ENCODE assay signal across 17 cellular contexts in the genomic region with DNA sequence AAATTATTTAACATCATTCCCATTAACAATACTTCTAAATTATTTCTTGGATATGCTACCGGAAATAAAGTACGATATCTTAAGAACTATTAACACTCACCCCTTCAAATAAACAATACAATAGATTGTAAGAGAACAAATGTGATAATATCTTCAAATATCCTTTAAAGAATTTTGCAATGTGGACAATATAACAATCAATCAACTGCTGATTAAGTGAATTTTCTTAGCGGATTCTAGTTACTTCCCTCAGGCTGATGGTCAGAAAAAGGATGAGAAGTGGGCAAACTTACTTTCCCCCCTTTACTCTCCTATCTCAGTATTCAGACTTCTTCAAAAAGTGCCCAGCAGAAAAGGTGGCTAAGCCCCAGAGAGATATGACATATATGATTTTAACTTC. TPM values are rescaled to one million over a fixed set of nuclear protein-coding genes. Genes with fewer than 3 reads are reported as not detected.
DNase-seq lines count a peak whose midpoint lies in the region; ATAC-seq and TF ChIP-seq lines count a peak whose summit lies in the region.
"Had no signal": no experiment of that assay in that cellular context is flagged by ENCODE, and none has a peak within 500 bp of the region (broad histone marks: within the 10 kb centered on the region; RNA-seq: fewer than 3 reads in every experiment).

No MANE protein-coding gene starts in this region.

- H4K5ac ChIP-seq in IMR-90 (ENCODE audit: low read depth, low read length), result no peak overlapping the region

- no peak overlapping the region for H3K9ac ChIP-seq in IMR-90 (ENCODE audit: low read depth, low read length)
- H3K9ac ChIP-seq: parathyroid adenoma had no signal

- H3K27ac ChIP-seq in CD4-positive, alpha-beta T cell (ENCODE audit: low read depth, low read length), result no peak overlapping the region
- no peak overlapping the region for H3K27ac ChIP-seq in IMR-90 (ENCODE audit: insufficient read depth, low read length)
- H3K27ac ChIP-seq in ascending aorta, result peak overlapping the region; percentile 72 to 81
- H3K27ac ChIP-seq: foreskin keratinocyte, parathyroid adenoma had no signal

- H3K4ac ChIP-seq in IMR-90 (ENCODE audit: low read depth, low read length), result no peak overlapping the region

- ATAC-seq in CD4-positive, alpha-beta T cell (ENCODE audit: poor library complexity), result no peak
- ATAC-seq in IMR-90 (ENCODE audit: low read depth), result no peak
- ATAC-seq in natural killer cell treated with Interleukin-12 subunit alpha and Interleukin-12 subunit beta and Interleukin-15 and Interleukin-18, amount 100 ng/mL, for 72 hours, result no peak
- no peak for ATAC-seq in HG02884 (IDR thresholded peaks at IDR 0.05; ENCODE audit: unreplicated experiment)
- ATAC-seq in stimulated activated memory B cell treated with anti-CD40 and anti-IgM and Interleukin-4, amounts not matched to agents 10 μg/mL and 1 μg/mL and 100 μg/mL, for 72 hours, result no peak
- ATAC-seq: activated CD4-positive, alpha-beta T cell treated with anti-CD3 and anti-CD28 coated beads for 36 hours had no signal

- no peak overlapping the region for H4K8ac ChIP-seq in IMR-90 (ENCODE audit: low read depth in 2 of 2, low read length in 2 of 2)

- no peaks in the 10 kb centered on the region for H3K9me3 ChIP-seq in CD4-positive, alpha-beta T cell (ENCODE audit: control insufficient read depth, low read length)
- H3K9me3 ChIP-seq in IMR-90 (ENCODE audit: control insufficient read depth, insufficient read depth, low read length) (no peaks in the 10 kb centered on the region; the same call in 1 of the 2 replicates), ascending aorta (no peaks in the 10 kb centered on the region)

- no peak overlapping the region for H2BK5ac ChIP-seq in IMR-90 (ENCODE audit: low read depth, low read length, poor library complexity, severe bottlenecking)

- peaks cover 99% of the 10 kb centered on the region for H4K20me1 ChIP-seq in IMR-90 (ENCODE audit: insufficient read depth, low read length)

- DNase-seq in CD4-positive, alpha-beta T cell, result no peak
- no peak for DNase-seq in IMR-90
- no peak for DNase-seq in ascending aorta (ENCODE audit: low spot score in 2 of 2)
- no peak for DNase-seq in natural killer cell treated with Interleukin-12 subunit alpha and Interleukin-12 subunit beta and Interleukin-15 and Interleukin-18, amount 100 ng/mL, for 72 hours (ENCODE audit: low spot score)
- no peak for DNase-seq in DMS53 (lab: John Stamatoyannopoulos, UW)
- DNase-seq in activated gamma-delta T cell (lab: John Stamatoyannopoulos, UW), result no peak
- DNase-seq: foreskin keratinocyte; MM.1S; NCI-H187; NCI-H446; SIG-M5; stimulated activated CD4-positive, alpha-beta T cell treated with anti-CD3 and anti-CD28 coated beads, Interleukin-4, amount 100 ng/mL, for 24 hours; T-helper 9 cell had no signal

- in situ Hi-C loops in IMR-90 (cut with MboI; ENCODE audit: low sequenced_read_pairs), result no loop called here

- POLR2A ChIA-PET in CD4-positive, alpha-beta T cell (lab: Charles Lee), result interaction anchor here (1.4 to 8.4 kb wide), 2 partner anchors 8 to 11 kb away, joined by 3 to 108 read pairs; a partner anchor contains a TSS
- POLR2A ChIA-PET in IMR-90 (lab: Charles Lee; ENCODE audit: unreplicated experiment), result no interaction called here

- H3K9me3 Mint-ChIP-seq in CD4-positive, alpha-beta T cell, result no peaks in the 10 kb centered on the region
- H3K9me3 Mint-ChIP-seq in natural killer cell treated with Interleukin-12 subunit alpha and Interleukin-12 subunit beta and Interleukin-15 and Interleukin-18, amount 100 ng/mL, for 72 hours, result no peaks in the 10 kb centered on the region
- peaks cover 3% of the 10 kb centered on the region for H3K9me3 Mint-ChIP-seq in stimulated activated memory B cell treated with anti-CD40 and anti-IgM and Interleukin-4, amounts not matched to agents 10 μg/mL and 1 μg/mL and 100 μg/mL, for 72 hours

- no peak overlapping the region for H3K4me2 ChIP-seq in IMR-90 (ENCODE audit: low read depth, low read length)

- no peak for TF ChIP-seq RAD21 in IMR-90 (IDR thresholded peaks at IDR 0.05; ENCODE audit: low read length)

- H3K18ac ChIP-seq in IMR-90 (ENCODE audit: low read depth, low read length), result no peak overlapping the region

- H3K27ac Mint-ChIP-seq in CD4-positive, alpha-beta T cell, result peak overlapping the region; percentile 95
- H3K27ac Mint-ChIP-seq in natural killer cell treated with Interleukin-12 subunit alpha and Interleukin-12 subunit beta and Interleukin-15 and Interleukin-18, amount 100 ng/mL, for 72 hours, result peak overlapping the region; percentile 91 to 95
- no peak overlapping the region for H3K27ac Mint-ChIP-seq in stimulated activated memory B cell treated with anti-CD40 and anti-IgM and Interleukin-4, amounts not matched to agents 10 μg/mL and 1 μg/mL and 100 μg/mL, for 72 hours

- peaks cover 91% of the 10 kb centered on the region for H3K4me1 Mint-ChIP-seq in CD4-positive, alpha-beta T cell (ENCODE audit: low read depth)
- peaks cover 73 to 84% of the 10 kb centered on the region in 2 donors for H3K4me1 Mint-ChIP-seq in natural killer cell treated with Interleukin-12 subunit alpha and Interleukin-12 subunit beta and Interleukin-15 and Interleukin-18, amount 100 ng/mL, for 72 hours (ENCODE audit: low read depth in 2 of 2)
- H3K4me1 Mint-ChIP-seq in stimulated activated memory B cell treated with anti-CD40 and anti-IgM and Interleukin-4, amounts not matched to agents 10 μg/mL and 1 μg/mL and 100 μg/mL, for 72 hours, result peaks cover 82% of the 10 kb centered on the region

- no peak overlapping the region for H2AFZ ChIP-seq in IMR-90 (replicated peaks; ENCODE audit: low read length, poor library complexity)
- H2AFZ ChIP-seq: parathyroid adenoma had no signal

- CTCF ChIA-PET in CD4-positive, alpha-beta T cell (lab: Charles Lee), result interaction anchor here (2.1 kb wide), 2 partner anchors 10 kb away, joined by 10 to 12 read pairs; no protein-coding TSS in a partner anchor
- CTCF ChIA-PET in IMR-90 (lab: Yijun Ruan, JAX), result interaction anchor here (1.5 kb wide), 1 partner anchor 89 kb away, joined by 4 read pairs; no protein-coding TSS in a partner anchor

- H3K14ac ChIP-seq in IMR-90 (replicated peaks; ENCODE audit: low read depth, low read length), result no peak overlapping the region

- peaks cover 0 to 59% of the 10 kb centered on the region in 2 experiments; a peak in 2 of 4 replicates for H3K79me1 ChIP-seq in IMR-90 (ENCODE audit: low read depth in 1 of 2, low read length in 2 of 2)

- intact Hi-C loops in CD4-positive, alpha-beta T cell (cut with DNase I, micrococcal nuclease), result loop anchor here in 1 of 2 experiments (2.0 kb wide), 1 partner anchor 17 kb away; no protein-coding TSS in a partner anchor
- intact Hi-C loops in IMR-90 (cut with micrococcal nuclease) (no loop called here), ascending aorta (cut with DNase I) (no loop called here)

- H3K4me3 ChIP-seq in IMR-90 (ENCODE audit: insufficient read depth, low read depth, low read length) (no peak overlapping the region), ascending aorta (peak overlapping the region in 1 of 2 donors; percentile 4)

- H3K9me1 ChIP-seq in IMR-90 (ENCODE audit: insufficient read depth, low read length), result peaks cover 39% of the 10 kb centered on the region

- no peaks in the 10 kb centered on the region for H3K27me3 ChIP-seq in CD4-positive, alpha-beta T cell (ENCODE audit: control insufficient read depth, insufficient read depth, low read length)
- H3K27me3 ChIP-seq in IMR-90 (ENCODE audit: control insufficient read depth, insufficient read depth, low read length) (no peaks in the 10 kb centered on the region), ascending aorta (no peaks in the 10 kb centered on the region)
- H3K27me3 ChIP-seq: foreskin keratinocyte had no signal

- H4K91ac ChIP-seq in IMR-90 (ENCODE audit: insufficient read depth, low read depth, low read length), result no peak overlapping the region

- BruUV-seq in IMR-90 (replicated peaks; lab: Mats Ljungman, UMichigan), result no TSS peak

- no peak overlapping the region for H2AK5ac ChIP-seq in IMR-90 (ENCODE audit: low read depth, low read length)

- no peaks in the 10 kb centered on the region for H3K27me3 Mint-ChIP-seq in CD4-positive, alpha-beta T cell
- H3K27me3 Mint-ChIP-seq in natural killer cell treated with Interleukin-12 subunit alpha and Interleukin-12 subunit beta and Interleukin-15 and Interleukin-18, amount 100 ng/mL, for 72 hours, result no peaks in the 10 kb centered on the region
- H3K27me3 Mint-ChIP-seq in stimulated activated memory B cell treated with anti-CD40 and anti-IgM and Interleukin-4, amounts not matched to agents 10 μg/mL and 1 μg/mL and 100 μg/mL, for 72 hours, result no peaks in the 10 kb centered on the region
- H3K27me3 Mint-ChIP-seq: activated CD4-positive, alpha-beta T cell treated with anti-CD3 and anti-CD28 coated beads for 36 hours had no signal

- no peak overlapping the region for H2BK120ac ChIP-seq in IMR-90 (ENCODE audit: low read depth, low read length)

- H2AK9ac ChIP-seq in IMR-90 (replicated peaks; ENCODE audit: low read depth, low read length, poor library complexity), result no peak overlapping the region

- TF ChIP-seq POLR2A in IMR-90 (IDR thresholded peaks at IDR 0.05; ENCODE audit: low read depth, low read length), result no peak

- H2BK15ac ChIP-seq in IMR-90 (ENCODE audit: low read depth, low read length), result no peak overlapping the region

- peaks cover 24% of the 10 kb centered on the region for H3K4me1 ChIP-seq in IMR-90 (ENCODE audit: control insufficient read depth, insufficient read depth, low read length)
- peaks cover 16 to 82% of the 10 kb centered on the region in 2 donors for H3K4me1 ChIP-seq in ascending aorta

- no peak overlapping the region for H3K23ac ChIP-seq in IMR-90 (ENCODE audit: low read depth, low read length)

- WGBS in IMR-90 (ENCODE audit: extremely low coverage in 2 of 2, insufficient read length in 1 of 2), 2 experiments, result no CpG with 5 or more reads among the region's 3 CpGs

- dilution Hi-C loops in IMR-90 (cut with HindIII; ENCODE audit: low sequenced_read_pairs, unreplicated experiment), result no loop called here

- H3K36me3 Mint-ChIP-seq in CD4-positive, alpha-beta T cell (ENCODE audit: low read depth), result peaks cover 71% of the 10 kb centered on the region
- H3K36me3 Mint-ChIP-seq in natural killer cell treated with Interleukin-12 subunit alpha and Interleukin-12 subunit beta and Interleukin-15 and Interleukin-18, amount 100 ng/mL, for 72 hours, result peaks cover 19% of the 10 kb centered on the region
- H3K36me3 Mint-ChIP-seq in stimulated activated memory B cell treated with anti-CD40 and anti-IgM and Interleukin-4, amounts not matched to agents 10 μg/mL and 1 μg/mL and 100 μg/mL, for 72 hours, result peaks cover 34% of the 10 kb centered on the region

- H3K4me3 Mint-ChIP-seq in CD4-positive, alpha-beta T cell, result no peak overlapping the region
- H3K4me3 Mint-ChIP-seq in natural killer cell treated with Interleukin-12 subunit alpha and Interleukin-12 subunit beta and Interleukin-15 and Interleukin-18, amount 100 ng/mL, for 72 hours, result no peak overlapping the region
- H3K4me3 Mint-ChIP-seq in stimulated activated memory B cell treated with anti-CD40 and anti-IgM and Interleukin-4, amounts not matched to agents 10 μg/mL and 1 μg/mL and 100 μg/mL, for 72 hours, result no peak overlapping the region
- H3K4me3 Mint-ChIP-seq: activated CD4-positive, alpha-beta T cell treated with anti-CD3 and anti-CD28 coated beads for 36 hours had no signal

- no peak overlapping the region for H2BK20ac ChIP-seq in IMR-90 (ENCODE audit: low read depth, low read length)

- H3K36me3 ChIP-seq in IMR-90 (ENCODE audit: control insufficient read depth, insufficient read depth, low read length) (peaks cover 33% of the 10 kb centered on the region), ascending aorta (peaks cover 0 to 2% of the 10 kb centered on the region in 2 donors)

- TF ChIP-seq CTCF in CD4-positive, alpha-beta T cell (IDR thresholded peaks at IDR 0.05), result no peak
- TF ChIP-seq CTCF in IMR-90 (conservative IDR thresholded peaks at IDR 0.05; ENCODE audit: low read depth, low read length) (no peak), ascending aorta (IDR thresholded peaks at IDR 0.05) (no peak)

- H3K56ac ChIP-seq in IMR-90 (ENCODE audit: extremely low read depth, insufficient read depth, low read length), result no peak overlapping the region

RNA-seq across cellular contexts. Expression of a gene that starts 10.8 kb away (rescaled TPM):
- 10 to 100 TPM; 53.3 to 57.8 TPM for total RNA-seq in CD4-positive, alpha-beta T cell
- total RNA-seq in IMR-90 (2012; rRNA removed) (72.8 and 83.5 TPM in 2 replicates), ascending aorta (99.3 TPM)
- 64.7 and 72.7 TPM in 2 replicates for polyA plus RNA-seq in IMR-90 (2012; rRNA removed)
- 24.4 and 31.1 TPM in 2 replicates for polyA plus RNA-seq in IMR-90 (2012; cell fraction: cytosol; rRNA removed)
- 12.9 and 91.4 TPM in 2 replicates for polyA plus RNA-seq in IMR-90 (2012; cell fraction: nucleus; rRNA removed; ENCODE audit: low replicate concordance)
- total RNA-seq in natural killer cell treated with Interleukin-12 subunit alpha and Interleukin-12 subunit beta and Interleukin-15 and Interleukin-18, amount 100 ng/mL, for 72 hours, result 10 to 100 TPM; 71.2 to 96.6 TPM

RNA-seq across cellular contexts. Expression of a gene that starts 41.1 kb away (rescaled TPM):
- 100 to 1,000 TPM; 162 to 167 TPM for total RNA-seq in CD4-positive, alpha-beta T cell
- total RNA-seq in IMR-90 (2012; rRNA removed), result 18.6 and 35.6 TPM in 2 replicates
- 111 and 119 TPM in 2 replicates for polyA plus RNA-seq in IMR-90 (2012; rRNA removed)
- 20.4 and 31.8 TPM in 2 replicates for polyA plus RNA-seq in IMR-90 (2012; cell fraction: cytosol; rRNA removed)
- polyA plus RNA-seq in IMR-90 (2012; cell fraction: nucleus; rRNA removed; ENCODE audit: low replicate concordance), result 9.3 and 76.5 TPM in 2 replicates
- 32.9 TPM for total RNA-seq in ascending aorta
- total RNA-seq in natural killer cell treated with Interleukin-12 subunit alpha and Interleukin-12 subunit beta and Interleukin-15 and Interleukin-18, amount 100 ng/mL, for 72 hours, result 100 to 1,000 TPM; 170 to 282 TPM

Comparison
In these comparisons a context has a peak if more than half of its experiments do, and no peak if none do; other contexts are left out.
1. H3K27ac ChIP-seq: peak in ascending aorta (2 of 2); none in CD4-positive, alpha-beta T cell (single experiment) and IMR-90 (single experiment).